ENCODE assay signal across 19 cellular contexts in the genomic region with DNA sequence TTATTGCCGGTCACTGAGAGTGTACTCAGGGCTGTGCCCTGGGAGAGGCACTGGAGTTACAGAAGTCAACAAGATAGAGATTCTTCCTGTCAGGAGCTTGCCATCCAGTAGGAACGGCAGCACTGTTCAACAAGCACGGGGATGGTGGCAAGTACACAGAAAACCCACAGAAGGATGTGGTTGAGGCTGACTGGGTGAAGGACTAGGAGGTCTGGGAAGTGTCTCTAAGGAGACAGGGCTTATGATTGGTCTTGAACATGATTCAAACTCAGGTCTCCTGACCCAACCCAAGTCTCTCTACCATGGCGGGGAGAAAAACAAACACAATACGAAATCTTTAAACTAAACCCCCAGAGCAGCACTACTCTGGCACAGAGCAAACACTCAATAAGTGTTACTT. TPM values are rescaled to one million over a fixed set of nuclear protein-coding genes. Genes with fewer than 3 reads are reported as not detected.
DNase-seq lines count a peak whose midpoint lies in the region; ATAC-seq and TF ChIP-seq lines count a peak whose summit lies in the region.
"Had no signal": no experiment of that assay in that cellular context is flagged by ENCODE, and none has a peak within 500 bp of the region (broad histone marks: within the 10 kb centered on the region; RNA-seq: fewer than 3 reads in every experiment).

No MANE protein-coding gene starts in this region.

- no peaks in the 10 kb centered on the region for H3K9me3 Mint-ChIP-seq in activated CD4-positive, alpha-beta T cell treated with anti-CD3 and anti-CD28 coated beads for 36 hours (ENCODE audit: low read depth)
- H3K9me3 Mint-ChIP-seq in activated CD4-positive, alpha-beta memory T cell treated with anti-CD3 and anti-CD28 coated beads for 36 hours, result no peaks in the 10 kb centered on the region
- no peaks in the 10 kb centered on the region for H3K9me3 Mint-ChIP-seq in immature natural killer cell
- H3K9me3 Mint-ChIP-seq: CD8-positive, alpha-beta memory T cell had no signal

- peaks cover 6% of the 10 kb centered on the region for H3K4me1 Mint-ChIP-seq in activated CD4-positive, alpha-beta T cell treated with anti-CD3 and anti-CD28 coated beads for 36 hours
- peaks cover 14% of the 10 kb centered on the region for H3K4me1 Mint-ChIP-seq in activated CD4-positive, alpha-beta memory T cell treated with anti-CD3 and anti-CD28 coated beads for 36 hours (ENCODE audit: low read depth)
- H3K4me1 Mint-ChIP-seq in immature natural killer cell, result peaks cover 25 to 29% of the 10 kb centered on the region in 2 donors

- no peak for TF ChIP-seq POLR2A in esophagus squamous epithelium (IDR thresholded peaks at IDR 0.05)

- DNase-seq in activated CD4-positive, alpha-beta T cell treated with anti-CD3 and anti-CD28 coated beads for 36 hours, result peak; percentile 12
- no peak for DNase-seq in activated CD4-positive, alpha-beta T cell treated with anti-CD3 and anti-CD28 coated beads for 1 hour
- DNase-seq in Jurkat, Clone E6-1 (ENCODE audit: low read depth, low spot score), result peak; percentile 70
- DNase-seq in activated CD4-positive, alpha-beta memory T cell treated with anti-CD3 and anti-CD28 coated beads for 36 hours, result peak; percentile 16
- DNase-seq in immature natural killer cell, result peak in 2 of 3 donors; percentile 6 to 25
- no peak for DNase-seq in left lung
- DNase-seq in esophagus squamous epithelium (lab: John Stamatoyannopoulos, UW), result no peak
- DNase-seq: CD8-positive, alpha-beta memory T cell; DMS79 treated with DMSO at 0.1 percent for 48 hours; GOT3; NCI-H1436; NCI-H2029 treated with DMSO at 0.1 percent for 48 hours; NCI-H2171 treated with DMSO at 0.1 percent for 48 hours; NCI-H774 had no signal

- no peak overlapping the region for H3K4me3 ChIP-seq in Jurkat, Clone E6-1 (ENCODE audit: low read length)
- H3K4me3 ChIP-seq in left lung (no peak overlapping the region), esophagus squamous epithelium (no peak overlapping the region)
- H3K4me3 ChIP-seq: K562 had no signal

- H3K36me3 Mint-ChIP-seq in activated CD4-positive, alpha-beta T cell treated with anti-CD3 and anti-CD28 coated beads for 36 hours (ENCODE audit: low read depth), result no peaks in the 10 kb centered on the region
- H3K36me3 Mint-ChIP-seq in activated CD4-positive, alpha-beta memory T cell treated with anti-CD3 and anti-CD28 coated beads for 36 hours, result no peaks in the 10 kb centered on the region
- no peaks in the 10 kb centered on the region for H3K36me3 Mint-ChIP-seq in immature natural killer cell
- H3K36me3 Mint-ChIP-seq: CD8-positive, alpha-beta memory T cell had no signal

- H3K27ac ChIP-seq in left lung (no peak overlapping the region), esophagus squamous epithelium (no peak overlapping the region)
- H3K27ac ChIP-seq: 22Rv1 had no signal

- no peak overlapping the region for H3K27ac Mint-ChIP-seq in activated CD4-positive, alpha-beta T cell treated with anti-CD3 and anti-CD28 coated beads for 36 hours
- H3K27ac Mint-ChIP-seq in activated CD4-positive, alpha-beta memory T cell treated with anti-CD3 and anti-CD28 coated beads for 36 hours, result no peak overlapping the region
- H3K27ac Mint-ChIP-seq in immature natural killer cell, result peak overlapping the region; percentile 31 to 62 (median 48)

- H3K9me3 ChIP-seq in left lung, result no peaks in the 10 kb centered on the region
- no peaks in the 10 kb centered on the region for H3K9me3 ChIP-seq in esophagus squamous epithelium

- H3K27me3 Mint-ChIP-seq in activated CD4-positive, alpha-beta T cell treated with anti-CD3 and anti-CD28 coated beads for 36 hours, result peaks cover 2% of the 10 kb centered on the region
- H3K27me3 Mint-ChIP-seq in activated CD4-positive, alpha-beta memory T cell treated with anti-CD3 and anti-CD28 coated beads for 36 hours, result peaks cover 11% of the 10 kb centered on the region
- peaks cover 2% of the 10 kb centered on the region in 3 donors for H3K27me3 Mint-ChIP-seq in immature natural killer cell (ENCODE audit: low read depth in 3 of 3)

- H3K27me3 ChIP-seq in left lung (no peaks in the 10 kb centered on the region), esophagus squamous epithelium (peaks cover 0 to 4% (median 0%) of the 10 kb centered on the region in 4 donors)

- 77 to 82% methylated on average over 5 of the region's 5 CpGs for WGBS in esophagus squamous epithelium, 2 donors

- CTCF ChIA-PET in activated CD4-positive, alpha-beta T cell treated with anti-CD3 and anti-CD28 coated beads for 36 hours (lab: Charles Lee), result interaction anchor here (0.7 kb wide), 1 partner anchor 60 kb away, joined by 4 read pairs; no protein-coding TSS in a partner anchor
- CTCF ChIA-PET in activated CD4-positive, alpha-beta memory T cell treated with anti-CD3 and anti-CD28 coated beads for 36 hours (lab: Charles Lee), result no interaction called here

- H3K4me3 Mint-ChIP-seq in activated CD4-positive, alpha-beta T cell treated with anti-CD3 and anti-CD28 coated beads for 36 hours, result no peak overlapping the region
- H3K4me3 Mint-ChIP-seq in activated CD4-positive, alpha-beta memory T cell treated with anti-CD3 and anti-CD28 coated beads for 36 hours, result no peak overlapping the region
- H3K4me3 Mint-ChIP-seq in immature natural killer cell, result peak overlapping the region in 3 of 5 donors; percentile 30 to 74 (median 47)

- H3K4me1 ChIP-seq in left lung, result peaks cover 0 to 7% of the 10 kb centered on the region in 2 donors
- H3K4me1 ChIP-seq in esophagus squamous epithelium, result no peaks in the 10 kb centered on the region

- POLR2A ChIA-PET in activated CD4-positive, alpha-beta T cell treated with anti-CD3 and anti-CD28 coated beads for 36 hours (lab: Charles Lee), result no interaction called here
- POLR2A ChIA-PET in activated CD4-positive, alpha-beta memory T cell treated with anti-CD3 and anti-CD28 coated beads for 36 hours (lab: Charles Lee), result no interaction called here

- peak; percentile 57 for ATAC-seq in activated CD4-positive, alpha-beta T cell treated with anti-CD3 and anti-CD28 coated beads for 36 hours
- ATAC-seq in left lung (no peak), GM18907 (IDR thresholded peaks at IDR 0.05; ENCODE audit: unreplicated experiment) (no peak)
- ATAC-seq: K562 had no signal

- TF ChIP-seq CTCF in left lung (IDR thresholded peaks at IDR 0.05), result no peak
- no peak for TF ChIP-seq CTCF in esophagus squamous epithelium (IDR thresholded peaks at IDR 0.05)

- no peaks in the 10 kb centered on the region for H3K36me3 ChIP-seq in left lung
- no peaks in the 10 kb centered on the region for H3K36me3 ChIP-seq in esophagus squamous epithelium

- intact Hi-C loops in activated CD4-positive, alpha-beta T cell treated with anti-CD3 and anti-CD28 coated beads for 36 hours (cut with DNase I, micrococcal nuclease), result no loop called here
- intact Hi-C loops in activated CD4-positive, alpha-beta memory T cell treated with anti-CD3 and anti-CD28 coated beads for 36 hours (cut with micrococcal nuclease), result no loop called here
- intact Hi-C loops in left lung (cut with DNase I) (no loop called here), esophagus squamous epithelium (cut with DNase I) (no loop called here)

RNA-seq across cellular contexts. Expression of a gene that starts 37.6 kb away (rescaled TPM):
- total RNA-seq in activated CD4-positive, alpha-beta T cell treated with anti-CD3 and anti-CD28 coated beads for 36 hours, result under 1 TPM in 1 of 2 experiments, not detected in 1; 0.58 TPM
- polyA plus RNA-seq in Jurkat, Clone E6-1 (2012; ENCODE audit: insufficient read depth, insufficient read length), result not detected
- not detected for total RNA-seq in activated CD4-positive, alpha-beta memory T cell treated with anti-CD3 and anti-CD28 coated beads for 36 hours
- polyA plus RNA-seq in immature natural killer cell, result under 1 TPM in 1 of 3 donors, not detected in 2; 0.94 TPM
- total RNA-seq in left lung (not detected), esophagus squamous epithelium (not detected)
- total RNA-seq: K562, NCI-H460 had no signal
- polyA plus RNA-seq: BJ; CD8-positive, alpha-beta memory T cell; K562 had no signal

Comparison
In these comparisons a context has a peak if more than half of its experiments do, and no peak if none do; other contexts are left out.
1. DNase-seq: peak in activated CD4-positive, alpha-beta T cell treated with anti-CD3 and anti-CD28 coated beads for 36 hours (single experiment), Jurkat, Clone E6-1 (single experiment), activated CD4-positive, alpha-beta memory T cell treated with anti-CD3 and anti-CD28 coated beads for 36 hours (single experiment) and immature natural killer cell (2 of 3); none in activated CD4-positive, alpha-beta T cell treated with anti-CD3 and anti-CD28 coated beads for 1 hour (single experiment), left lung (0 of 2) and esophagus squamous epithelium (single experiment).
2. H3K27ac Mint-ChIP-seq: peak in immature natural killer cell (6 of 6); none in activated CD4-positive, alpha-beta T cell treated with anti-CD3 and anti-CD28 coated beads for 36 hours (single experiment) and activated CD4-positive, alpha-beta memory T cell treated with anti-CD3 and anti-CD28 coated beads for 36 hours (single experiment).
3. H3K4me3 Mint-ChIP-seq: peak in immature natural killer cell (3 of 5); none in activated CD4-positive, alpha-beta T cell treated with anti-CD3 and anti-CD28 coated beads for 36 hours (single experiment) and activated CD4-positive, alpha-beta memory T cell treated with anti-CD3 and anti-CD28 coated beads for 36 hours (single experiment).